Comparison of ENCODE assay signal across 1 cellular context in the genomic region with DNA sequence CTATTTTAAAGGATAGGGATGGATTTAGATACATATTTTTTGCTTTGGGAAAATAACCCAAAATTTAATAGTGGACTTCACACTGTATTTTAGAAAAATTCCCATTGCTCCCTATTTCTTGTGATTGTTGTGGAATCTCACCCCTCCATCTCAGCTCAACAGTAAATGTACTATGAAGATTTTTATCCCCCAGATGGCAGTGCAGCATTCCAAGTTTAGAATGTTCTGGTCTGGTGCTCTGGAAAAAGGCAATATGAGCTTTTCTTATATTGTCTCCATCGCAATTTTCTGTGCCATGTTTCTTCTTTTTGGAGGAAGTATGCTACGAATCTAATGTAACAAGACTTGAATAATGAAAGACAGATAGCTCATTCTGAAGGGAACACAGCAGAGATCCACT.
TF ChIP-seq lines count a peak whose summit lies in the region.

No MANE protein-coding gene starts in this region.

TF ChIP-seq in liver, 16 proteins besides CTCF, POLR2A, EP300 and RAD21:
- TF ChIP-seq, protein P1, sequence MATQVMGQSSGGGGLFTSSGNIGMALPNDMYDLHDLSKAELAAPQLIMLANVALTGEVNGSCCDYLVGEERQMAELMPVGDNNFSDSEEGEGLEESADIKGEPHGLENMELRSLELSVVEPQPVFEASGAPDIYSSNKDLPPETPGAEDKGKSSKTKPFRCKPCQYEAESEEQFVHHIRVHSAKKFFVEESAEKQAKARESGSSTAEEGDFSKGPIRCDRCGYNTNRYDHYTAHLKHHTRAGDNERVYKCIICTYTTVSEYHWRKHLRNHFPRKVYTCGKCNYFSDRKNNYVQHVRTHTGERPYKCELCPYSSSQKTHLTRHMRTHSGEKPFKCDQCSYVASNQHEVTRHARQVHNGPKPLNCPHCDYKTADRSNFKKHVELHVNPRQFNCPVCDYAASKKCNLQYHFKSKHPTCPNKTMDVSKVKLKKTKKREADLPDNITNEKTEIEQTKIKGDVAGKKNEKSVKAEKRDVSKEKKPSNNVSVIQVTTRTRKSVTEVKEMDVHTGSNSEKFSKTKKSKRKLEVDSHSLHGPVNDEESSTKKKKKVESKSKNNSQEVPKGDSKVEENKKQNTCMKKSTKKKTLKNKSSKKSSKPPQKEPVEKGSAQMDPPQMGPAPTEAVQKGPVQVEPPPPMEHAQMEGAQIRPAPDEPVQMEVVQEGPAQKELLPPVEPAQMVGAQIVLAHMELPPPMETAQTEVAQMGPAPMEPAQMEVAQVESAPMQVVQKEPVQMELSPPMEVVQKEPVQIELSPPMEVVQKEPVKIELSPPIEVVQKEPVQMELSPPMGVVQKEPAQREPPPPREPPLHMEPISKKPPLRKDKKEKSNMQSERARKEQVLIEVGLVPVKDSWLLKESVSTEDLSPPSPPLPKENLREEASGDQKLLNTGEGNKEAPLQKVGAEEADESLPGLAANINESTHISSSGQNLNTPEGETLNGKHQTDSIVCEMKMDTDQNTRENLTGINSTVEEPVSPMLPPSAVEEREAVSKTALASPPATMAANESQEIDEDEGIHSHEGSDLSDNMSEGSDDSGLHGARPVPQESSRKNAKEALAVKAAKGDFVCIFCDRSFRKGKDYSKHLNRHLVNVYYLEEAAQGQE (IDR thresholded peaks at IDR 0.05): no peak
- TF ChIP-seq GABPA (IDR thresholded peaks at IDR 0.05 in 1 of 2, conservative IDR thresholded peaks at IDR 0.05 in 1 of 2): no peak
- no peak for TF ChIP-seq FOXA1 (IDR thresholded peaks at IDR 0.05)
- TF ChIP-seq RXRA (IDR thresholded peaks at IDR 0.05): no peak
- TF ChIP-seq, protein P2, sequence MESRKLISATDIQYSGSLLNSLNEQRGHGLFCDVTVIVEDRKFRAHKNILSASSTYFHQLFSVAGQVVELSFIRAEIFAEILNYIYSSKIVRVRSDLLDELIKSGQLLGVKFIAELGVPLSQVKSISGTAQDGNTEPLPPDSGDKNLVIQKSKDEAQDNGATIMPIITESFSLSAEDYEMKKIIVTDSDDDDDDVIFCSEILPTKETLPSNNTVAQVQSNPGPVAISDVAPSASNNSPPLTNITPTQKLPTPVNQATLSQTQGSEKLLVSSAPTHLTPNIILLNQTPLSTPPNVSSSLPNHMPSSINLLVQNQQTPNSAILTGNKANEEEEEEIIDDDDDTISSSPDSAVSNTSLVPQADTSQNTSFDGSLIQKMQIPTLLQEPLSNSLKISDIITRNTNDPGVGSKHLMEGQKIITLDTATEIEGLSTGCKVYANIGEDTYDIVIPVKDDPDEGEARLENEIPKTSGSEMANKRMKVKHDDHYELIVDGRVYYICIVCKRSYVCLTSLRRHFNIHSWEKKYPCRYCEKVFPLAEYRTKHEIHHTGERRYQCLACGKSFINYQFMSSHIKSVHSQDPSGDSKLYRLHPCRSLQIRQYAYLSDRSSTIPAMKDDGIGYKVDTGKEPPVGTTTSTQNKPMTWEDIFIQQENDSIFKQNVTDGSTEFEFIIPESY (IDR thresholded peaks at IDR 0.05): no peak
- TF ChIP-seq EGR1 (IDR thresholded peaks at IDR 0.05; ENCODE audit: low read depth in 2 of 2): no peak
- no peak for TF ChIP-seq SP1 (IDR thresholded peaks at IDR 0.05)
- TF ChIP-seq HNF4G (IDR thresholded peaks at IDR 0.05): no peak
- TF ChIP-seq FOXA2 (IDR thresholded peaks at IDR 0.05): no peak
- TF ChIP-seq NR2F2 (IDR thresholded peaks at IDR 0.05): no peak
- TF ChIP-seq, protein P3, sequence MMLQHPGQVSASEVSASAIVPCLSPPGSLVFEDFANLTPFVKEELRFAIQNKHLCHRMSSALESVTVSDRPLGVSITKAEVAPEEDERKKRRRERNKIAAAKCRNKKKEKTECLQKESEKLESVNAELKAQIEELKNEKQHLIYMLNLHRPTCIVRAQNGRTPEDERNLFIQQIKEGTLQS (IDR thresholded peaks at IDR 0.05): no peak
- TF ChIP-seq JUND (IDR thresholded peaks at IDR 0.05): no peak
- no peak for TF ChIP-seq YY1 (IDR thresholded peaks at IDR 0.05)
- TF ChIP-seq HNF4A (conservative IDR thresholded peaks at IDR 0.05): no peak
- TF ChIP-seq, protein P4, sequence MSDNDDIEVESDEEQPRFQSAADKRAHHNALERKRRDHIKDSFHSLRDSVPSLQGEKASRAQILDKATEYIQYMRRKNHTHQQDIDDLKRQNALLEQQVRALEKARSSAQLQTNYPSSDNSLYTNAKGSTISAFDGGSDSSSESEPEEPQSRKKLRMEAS (IDR thresholded peaks at IDR 0.05): no peak
